1 cellular context compared by ENCODE assay signal in genomic region chr1:18191868-18192155, GRCh38.
TF ChIP-seq lines count a peak whose summit lies in the region.

No MANE protein-coding gene starts in this region.

TF ChIP-seq in H1, 55 proteins besides CTCF, POLR2A, EP300 and RAD21:
- TF ChIP-seq BRCA1 (IDR thresholded peaks at IDR 0.05; ENCODE audit: low read depth, low read length) (no peak), RFX5 (IDR thresholded peaks at IDR 0.05; ENCODE audit: borderline replicate concordance, low read depth, low read length) (no peak), TBP (IDR thresholded peaks at IDR 0.05; ENCODE audit: low read depth, low read length) (no peak), SUZ12 (IDR thresholded peaks at IDR 0.05; ENCODE audit: low read length) (no peak), FOSL1 (IDR thresholded peaks at IDR 0.05; ENCODE audit: insufficient read depth, low read depth, low read length) (no peak), SP1 (IDR thresholded peaks at IDR 0.05; ENCODE audit: low read depth, low read length) (no peak), HDAC6 (IDR thresholded peaks at IDR 0.05; ENCODE audit: low read depth, low read length) (no peak), CREB1 (IDR thresholded peaks at IDR 0.05) (no peak), NRF1 (IDR thresholded peaks at IDR 0.05; ENCODE audit: low read depth, low read length) (no peak), POLR2AphosphoS5 (IDR thresholded peaks at IDR 0.05; ENCODE audit: low read depth, low read length) (no peak), SIX5 (IDR thresholded peaks at IDR 0.05; ENCODE audit: low read depth, low read length) (no peak), EGR1 (IDR thresholded peaks at IDR 0.05; ENCODE audit: borderline replicate concordance, low read depth, low read length) (no peak), ASH2L (IDR thresholded peaks at IDR 0.05; ENCODE audit: low read length) (no peak), SIRT6 (IDR thresholded peaks at IDR 0.05; ENCODE audit: low read length) (no peak), KDM5A (IDR thresholded peaks at IDR 0.05; ENCODE audit: low read length) (no peak), BCL11A (IDR thresholded peaks at IDR 0.05; ENCODE audit: low read depth in 2 of 2, low read length in 2 of 2) (no peak), TCF12 (IDR thresholded peaks at IDR 0.05; ENCODE audit: low read depth, low read length) (no peak), CTBP2 (IDR thresholded peaks at IDR 0.05; ENCODE audit: borderline replicate concordance, insufficient read depth, insufficient read length, low read length) (no peak), RXRA (IDR thresholded peaks at IDR 0.05; ENCODE audit: insufficient read depth, low read depth, low read length) (no peak), GABPA (IDR thresholded peaks at IDR 0.05; ENCODE audit: borderline replicate concordance, insufficient read depth, low read length) (no peak)
